8 cellular contexts compared by ENCODE assay signal in genomic region chr5:150484964-150485769, GRCh38. TPM values are rescaled to one million over a fixed set of nuclear protein-coding genes. Genes with fewer than 3 reads are reported as not detected.
A peak's percentile ranks its signal among the peaks of the same experiment; 100 is the strongest.
DNase-seq lines count a peak whose midpoint lies in the region; ATAC-seq and TF ChIP-seq lines count a peak whose summit lies in the region.

No MANE protein-coding gene starts in this region.

- H3K4me1 ChIP-seq in cardiac muscle cell (ENCODE audit: low read depth) (peaks cover 27% of the 10 kb centered on the region), lung (ENCODE audit: control insufficient read depth in 2 of 2, insufficient read depth in 2 of 2, low read length in 2 of 2) (peaks cover 19 to 30% of the 10 kb centered on the region in 2 donors)

- no peak for ATAC-seq in left ventricle myocardium superior
- no peak for ATAC-seq in lung (ENCODE audit: insufficient read depth, low FRiP score)
- ATAC-seq in GM21529 (IDR thresholded peaks at IDR 0.05; ENCODE audit: unreplicated experiment) = no peak

- intact Hi-C loops in left ventricle myocardium superior (cut with micrococcal nuclease) = no loop called here

- in situ Hi-C loops in astrocyte of the spinal cord (cut with HindIII; ENCODE audit: low sequenced_read_pairs) = no loop called here

- no peaks in the 10 kb centered on the region for H3K36me3 ChIP-seq in cardiac muscle cell
- peaks cover 0 to 2% of the 10 kb centered on the region in 2 donors for H3K36me3 ChIP-seq in lung (ENCODE audit: control insufficient read depth in 2 of 2, insufficient read depth in 2 of 2, low read length in 2 of 2)

- peak overlapping the region; percentile 99 for H3K27ac ChIP-seq in cardiac muscle cell
- H3K27ac ChIP-seq in lung (ENCODE audit: low read depth in 1 of 2, low read length in 1 of 2) = peak overlapping the region; percentile 97 to 99

- TF ChIP-seq CTCF in cardiac muscle cell (IDR thresholded peaks at IDR 0.05; ENCODE audit: low read depth, low read length) (no peak), astrocyte of the spinal cord (IDR thresholded peaks at IDR 0.05; ENCODE audit: low read depth, low read length) (no peak), lung (IDR thresholded peaks at IDR 0.05; ENCODE audit: control extremely low read depth, extremely low read depth) (no peak)

- H3K9me3 ChIP-seq in cardiac muscle cell (ENCODE audit: low read depth) = no peaks in the 10 kb centered on the region
- no peaks in the 10 kb centered on the region for H3K9me3 ChIP-seq in lung (ENCODE audit: control insufficient read depth in 2 of 2, insufficient read depth in 1 of 2, low read length in 1 of 2)

- WGBS in lung, 2 donors = 12 to 19% methylated on average over 33 of the region's 33 CpGs

- H3K4me3 ChIP-seq in cardiac muscle cell = peak overlapping the region; percentile 95
- H3K4me3 ChIP-seq in astrocyte of the spinal cord (ENCODE audit: low read depth, low read length) = peak overlapping the region; percentile 76
- H3K4me3 ChIP-seq in lung = peak overlapping the region; percentile 91

- no peak for DNase-seq in cardiac muscle cell (ENCODE audit: low read depth in 1 of 2, low spot score in 1 of 2)
- DNase-seq in left ventricle myocardium superior = no peak
- DNase-seq in astrocyte of the spinal cord (ENCODE audit: low read depth, low spot score) = no peak
- DNase-seq in lung (ENCODE audit: low spot score) = no peak
- peak; percentile 73 for DNase-seq in ureter (ENCODE audit: low spot score)
- no peak for DNase-seq in COR-L47 (lab: John Stamatoyannopoulos, UW)
- DNase-seq in globus pallidus (ENCODE audit: low spot score) = no peak

- H3K27me3 ChIP-seq in cardiac muscle cell = no peaks in the 10 kb centered on the region
- no peaks in the 10 kb centered on the region for H3K27me3 ChIP-seq in lung (ENCODE audit: control insufficient read depth, insufficient read depth)

RNA-seq across cellular contexts. Expression of gene NDST1, which starts 22.8 kb away (rescaled TPM):
- total RNA-seq in cardiac muscle cell (79.8 and 97.6 TPM in 2 replicates), left ventricle myocardium superior (57.9 TPM), lung (100 to 1,000 TPM in 1 of 2 donors, 10 to 100 TPM in 1; 71.6 to 145 TPM), ureter (54.3 TPM)
- polyA plus RNA-seq in cardiac muscle cell (26.6 and 34.9 TPM in 2 replicates), lung (10 to 100 TPM; 45.6 to 49.8 TPM)

RNA-seq across cellular contexts. Expression of gene RPS14, which starts 35.6 kb away (rescaled TPM):
- 2,228 and 2,781 TPM in 2 replicates for total RNA-seq in cardiac muscle cell
- 1,307 and 1,584 TPM in 2 replicates for polyA plus RNA-seq in cardiac muscle cell
- total RNA-seq in left ventricle myocardium superior = 1,255 TPM
- total RNA-seq in lung = 1,000 to 10,000 TPM; 1,065 to 1,395 TPM
- polyA plus RNA-seq in lung = 1,000 to 10,000 TPM; 3,509 to 4,623 TPM
- total RNA-seq in ureter = 2,344 TPM
